Comparison of ENCODE assay signal across 1 cellular context in the genomic region with DNA sequence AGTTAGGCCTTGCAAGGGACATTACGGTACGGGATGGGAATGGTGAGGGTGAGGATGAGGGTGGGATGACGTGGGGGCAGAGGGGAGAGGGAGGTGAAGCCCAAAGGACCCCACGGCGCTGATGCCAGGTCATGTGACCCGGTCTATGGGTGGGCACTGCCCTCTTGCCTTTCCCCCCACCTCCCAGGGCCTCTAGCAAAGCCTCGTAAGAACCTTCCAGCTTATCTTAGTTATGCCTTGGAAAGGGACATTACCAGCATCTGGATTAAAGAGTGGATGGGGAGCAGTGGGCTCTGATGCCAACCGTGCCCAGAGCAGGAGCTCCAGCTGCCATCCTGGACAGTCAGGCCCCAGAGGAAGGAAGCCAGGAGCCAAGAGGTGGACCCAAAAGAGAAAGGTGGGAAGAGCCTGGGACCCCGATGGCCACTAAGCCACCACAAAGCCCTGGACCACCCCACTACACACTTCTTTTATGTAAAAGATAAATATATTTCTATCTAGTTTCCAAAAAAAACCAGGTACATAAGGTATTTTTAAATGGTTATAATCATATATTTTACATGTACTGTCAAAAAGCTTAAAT.
TF ChIP-seq lines count a peak whose summit lies in the region.

No MANE protein-coding gene starts in this region.

TF ChIP-seq in A549, 52 proteins besides CTCF, POLR2A, EP300 and RAD21 (continued from another document):
- TF ChIP-seq, protein P1, sequence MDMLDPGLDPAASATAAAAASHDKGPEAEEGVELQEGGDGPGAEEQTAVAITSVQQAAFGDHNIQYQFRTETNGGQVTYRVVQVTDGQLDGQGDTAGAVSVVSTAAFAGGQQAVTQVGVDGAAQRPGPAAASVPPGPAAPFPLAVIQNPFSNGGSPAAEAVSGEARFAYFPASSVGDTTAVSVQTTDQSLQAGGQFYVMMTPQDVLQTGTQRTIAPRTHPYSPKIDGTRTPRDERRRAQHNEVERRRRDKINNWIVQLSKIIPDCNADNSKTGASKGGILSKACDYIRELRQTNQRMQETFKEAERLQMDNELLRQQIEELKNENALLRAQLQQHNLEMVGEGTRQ (IDR thresholded peaks at IDR 0.05), result peak; percentile 29; the same call in 1 of the 2 replicates
TF ChIP-seq in A549: peak in this region for 1.
